Comparison of ENCODE assay signal across 16 cellular contexts in genomic region chr1:240701412-240701811, GRCh38.
DNase-seq lines count a peak whose midpoint lies in the region; ATAC-seq, FAIRE-seq and TF ChIP-seq lines count a peak whose summit lies in the region.
"Had no signal": no experiment of that assay in that cellular context is flagged by ENCODE, and none has a peak within 500 bp of the region (broad histone marks: within the 10 kb centered on the region; RNA-seq: fewer than 3 reads in every experiment).

No MANE protein-coding gene starts in this region.

- TF ChIP-seq CTCF in AG10803 (conservative IDR thresholded peaks at IDR 0.05; ENCODE audit: low read length) (no peak), bronchial epithelial cell (IDR thresholded peaks at IDR 0.05; ENCODE audit: insufficient read depth, low read length, severe bottlenecking) (no peak)

- no peak for ATAC-seq in stimulated activated naive CD8-positive, alpha-beta T cell treated with anti-CD3 and anti-CD28 coated beads, Interleukin-15, Interleukin-2, amounts not matched to agents 100 U/mL and 50 U/mL, for 24 hours

- peak; percentile 91 for DNase-seq in AG10803 (ENCODE audit: low read depth)
- peak; percentile 80 for DNase-seq in M059J (ENCODE audit: low read depth)
- peak; percentile 12 for DNase-seq in bronchial epithelial cell (ENCODE audit: low read depth)
- DNase-seq in non-pigmented ciliary epithelial cell (ENCODE audit: low read depth) = peak; percentile 60
- DNase-seq in stimulated activated naive CD8-positive, alpha-beta T cell treated with anti-CD3 and anti-CD28 coated beads, Interleukin-15, Interleukin-2, amounts not matched to agents 100 U/mL and 50 U/mL, for 24 hours = no peak
- DNase-seq in putamen (ENCODE audit: low spot score) = no peak
- no peak for DNase-seq in DMS114 treated with DMSO at 0.1 percent for 48 hours (lab: John Stamatoyannopoulos, UW; ENCODE audit: unreplicated experiment)
- DNase-seq in substantia nigra (lab: John Stamatoyannopoulos, UW) = no peak
- DNase-seq: activated CD4-positive, alpha-beta T cell treated with anti-CD3 and anti-CD28 coated beads, Interleukin-2, amount 50 U/mL, for 4 hours; BE2C; DMS53; islet precursor cell; NCI-H2171 treated with DMSO at 0.1 percent for 48 hours; NK-92 treated with Interleukin-12 subunit alpha and Interleukin-12 subunit beta, amount 100 ng/mL, for 24 hours; stimulated activated naive CD4-positive, alpha-beta T cell treated with Interleukin-2 at 50 U/mL for 16 hours had no signal

- H3K4me3 ChIP-seq in AG10803 (ENCODE audit: low read length) = no peak overlapping the region
- H3K4me3 ChIP-seq in bronchial epithelial cell (ENCODE audit: low read depth, low read length) = no peak overlapping the region

- no peaks in the 10 kb centered on the region for H3K27me3 ChIP-seq in bronchial epithelial cell (ENCODE audit: control insufficient read depth, insufficient read depth, low read length)
- H3K27me3 ChIP-seq: BE2C, neutrophil had no signal

- no peaks in the 10 kb centered on the region for H3K36me3 ChIP-seq in bronchial epithelial cell (ENCODE audit: control insufficient read depth, insufficient read depth, low read length)
- H3K36me3 ChIP-seq: BE2C, neutrophil had no signal

- no peak for FAIRE-seq in bronchial epithelial cell (lab: Jason Lieb, UNC)

- H3K27ac ChIP-seq in substantia nigra (ENCODE audit: low read depth, low read length, poor library complexity, severe bottlenecking) = no peak overlapping the region
- H3K27ac ChIP-seq: neutrophil had no signal

Comparison
In these comparisons a context has a peak if more than half of its experiments do, and no peak if none do; other contexts are left out.
1. DNase-seq: peak in AG10803 (single experiment), M059J (single experiment), bronchial epithelial cell (single experiment) and non-pigmented ciliary epithelial cell (single experiment); none in stimulated activated naive CD8-positive, alpha-beta T cell treated with anti-CD3 and anti-CD28 coated beads, Interleukin-15, Interleukin-2, amounts not matched to agents 100 U/mL and 50 U/mL, for 24 hours (single experiment), putamen (single experiment), DMS114 treated with DMSO at 0.1 percent for 48 hours (single experiment) and substantia nigra (0 of 49).